20 cellular contexts compared by ENCODE assay signal in the genomic region with DNA sequence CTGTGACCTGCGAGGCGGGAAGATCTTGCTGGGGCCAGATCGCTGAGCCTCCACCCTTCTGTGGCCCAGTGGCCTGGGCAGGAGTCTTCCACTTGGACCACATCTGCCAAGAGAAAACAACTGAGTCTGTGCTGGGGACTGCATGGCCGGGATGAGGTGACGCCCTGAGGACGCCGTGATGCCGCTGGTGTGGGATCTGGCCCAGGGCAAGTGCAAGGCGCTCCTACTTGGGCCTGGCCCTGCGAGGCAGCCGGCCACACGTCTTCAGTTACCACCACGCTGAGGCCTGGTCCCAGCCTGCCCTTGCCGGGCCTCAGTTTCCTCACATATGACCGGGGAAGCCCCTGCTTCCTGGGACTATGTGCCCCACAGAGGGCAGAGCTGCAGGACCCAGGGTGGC.
"Had no signal": no experiment of that assay in that cellular context is flagged by ENCODE, and none has a peak within 500 bp of the region (broad histone marks: within the 10 kb centered on the region; RNA-seq: fewer than 3 reads in every experiment).

No MANE protein-coding gene starts in this region.

- H3K27ac ChIP-seq: dorsolateral prefrontal cortex, neutrophil, psoas muscle, sigmoid colon, skin epidermis, testis, tibial nerve had no signal

- H3K4me3 ChIP-seq: dorsolateral prefrontal cortex, psoas muscle, sigmoid colon, skin epidermis, testis, tibial nerve had no signal

- H3K36me3 ChIP-seq: neutrophil, sigmoid colon, tibial nerve had no signal

- H3K4me1 ChIP-seq: psoas muscle, sigmoid colon, testis, tibial nerve had no signal

- FAIRE-seq: frontal cortex, urothelium cell line had no signal

- H3K4me3 Mint-ChIP-seq: naive thymus-derived CD4-positive, alpha-beta T cell; nephron progenitor cell; stimulated activated naive CD8-positive, alpha-beta T cell treated with anti-CD3 and anti-CD28 coated beads, Interleukin-15, Interleukin-2, amounts not matched to agents 100 ng/mL and 50 ng/mL, for 24 hours had no signal

- H3K36me3 Mint-ChIP-seq: naive thymus-derived CD4-positive, alpha-beta T cell had no signal

- H3K4me1 Mint-ChIP-seq: naive thymus-derived CD4-positive, alpha-beta T cell; nephron progenitor cell had no signal

- DNase-seq: caudate nucleus; cortex of kidney; effector CD8-positive, alpha-beta T cell; glutamatergic neuron; islet precursor cell; left ventricle myocardium superior; naive thymus-derived CD4-positive, alpha-beta T cell; nephron progenitor cell; sigmoid colon; stimulated activated CD4-positive, alpha-beta T cell treated with anti-CD3 and anti-CD28 coated beads, Interleukin-2, amount 100 ng/mL, for 24 hours; testis had no signal

- H3K9me3 Mint-ChIP-seq: nephron progenitor cell; stimulated activated naive CD8-positive, alpha-beta T cell treated with anti-CD3 and anti-CD28 coated beads, Interleukin-15, Interleukin-2, amounts not matched to agents 100 ng/mL and 50 ng/mL, for 24 hours had no signal

- H3K27ac Mint-ChIP-seq: naive thymus-derived CD4-positive, alpha-beta T cell; nephron progenitor cell; stimulated activated naive CD8-positive, alpha-beta T cell treated with anti-CD3 and anti-CD28 coated beads, Interleukin-15, Interleukin-2, amounts not matched to agents 100 ng/mL and 50 ng/mL, for 24 hours had no signal

- H3K27me3 Mint-ChIP-seq: stimulated activated naive CD8-positive, alpha-beta T cell treated with anti-CD3 and anti-CD28 coated beads, Interleukin-15, Interleukin-2, amounts not matched to agents 100 ng/mL and 50 ng/mL, for 24 hours had no signal

- H3K27me3 ChIP-seq: dorsolateral prefrontal cortex, neutrophil, sigmoid colon, testis, tibial nerve had no signal

- H3K9me3 ChIP-seq: neutrophil, psoas muscle, testis had no signal

- ATAC-seq: esophagus mucosa; left ventricle myocardium superior; naive thymus-derived CD4-positive, alpha-beta T cell; psoas muscle had no signal
